Comparison of ENCODE assay signal across 8 cellular contexts in the genomic region with DNA sequence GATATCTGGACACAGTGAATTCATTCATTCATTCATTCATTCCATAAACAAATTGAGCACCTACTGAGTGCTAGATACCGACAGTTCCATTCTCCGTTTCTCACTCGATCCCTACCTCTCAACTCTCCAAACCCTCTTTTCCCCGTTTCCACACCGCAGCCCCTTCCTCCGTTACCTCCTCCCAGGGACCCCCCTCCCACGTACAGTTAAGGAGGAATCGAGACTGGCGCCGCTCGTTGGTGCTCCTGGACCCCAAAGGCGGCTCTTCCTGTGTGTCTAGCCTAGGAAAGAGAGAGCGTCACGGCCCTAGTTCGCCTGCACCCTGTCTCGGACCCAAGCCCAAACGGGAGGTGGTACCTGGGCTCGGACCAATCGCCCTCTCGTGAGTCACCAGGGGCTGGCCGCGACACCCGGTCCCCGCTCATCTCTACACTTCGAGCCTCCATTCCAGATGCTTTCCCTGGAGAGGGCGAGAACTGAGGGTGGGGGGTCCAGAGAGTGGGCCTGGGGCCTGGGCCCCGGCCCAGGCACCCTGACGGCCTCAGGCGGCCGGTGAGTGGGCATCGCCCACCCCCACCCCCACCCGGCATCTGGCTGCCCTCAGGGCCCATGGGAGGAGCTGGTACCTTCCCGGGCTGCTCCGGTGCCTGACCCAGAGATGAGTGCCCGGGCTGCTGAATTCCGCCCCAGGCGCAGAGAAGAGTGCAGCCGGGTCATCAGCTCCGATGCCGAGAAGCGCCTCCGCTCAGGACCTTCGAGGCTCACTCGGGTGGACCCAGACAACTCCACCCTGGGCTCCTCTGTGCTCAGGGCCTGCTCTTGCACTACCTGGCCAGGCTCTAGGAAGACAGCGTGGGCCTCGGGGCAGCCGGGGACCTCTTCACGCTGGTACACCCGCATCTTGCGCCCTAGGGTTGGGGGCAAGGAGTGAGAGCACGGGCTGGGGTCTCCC. TPM values are rescaled to one million over a fixed set of nuclear protein-coding genes. Genes with fewer than 3 reads are reported as not detected.
DNase-seq lines count a peak whose midpoint lies in the region; ATAC-seq and TF ChIP-seq lines count a peak whose summit lies in the region.

No MANE protein-coding gene starts in this region.

- H3K27me3 ChIP-seq in BJ (ENCODE audit: control insufficient read depth, insufficient read depth, low read length) (no peaks in the 10 kb centered on the region), KMS-11 (ENCODE audit: insufficient read depth, low read depth) (no peaks in the 10 kb centered on the region)
- H3K27me3 ChIP-seq in naive thymus-derived CD4-positive, alpha-beta T cell (ENCODE audit: control insufficient read depth in 2 of 2, insufficient read depth in 2 of 2, low read length in 2 of 2): no peaks in the 10 kb centered on the region

- no peaks in the 10 kb centered on the region for H4K20me1 ChIP-seq in KMS-11 (ENCODE audit: insufficient read depth)

- H3K79me2 ChIP-seq in KMS-11 (ENCODE audit: insufficient read depth, low read depth): no peaks in the 10 kb centered on the region

- peak overlapping the region; percentile 52 for H3K4me3 ChIP-seq in BJ (ENCODE audit: low read depth, low read length)
- no peak overlapping the region for H3K4me3 ChIP-seq in KMS-11 (IDR thresholded peaks at IDR 0.05; ENCODE audit: insufficient read depth, low read depth, low read length)
- H3K4me3 ChIP-seq in choroid plexus epithelial cell (ENCODE audit: low read depth, low read length): peak overlapping the region; percentile 54
- peak overlapping the region; percentile 74 for H3K4me3 ChIP-seq in naive thymus-derived CD4-positive, alpha-beta T cell (ENCODE audit: low read length)

- peak overlapping the region; percentile 90 for H3K9ac ChIP-seq in KMS-11

- POLR2A ChIA-PET in BJ (lab: Charles Lee): interaction anchor here (0.6 to 1.4 kb wide), 6 partner anchors 8 to 186 kb away, joined by 3 to 5 read pairs (median 4); no protein-coding TSS in a partner anchor
- POLR2A ChIA-PET in naive thymus-derived CD4-positive, alpha-beta T cell (lab: Charles Lee): interaction anchor here (1.0 to 1.9 kb wide), 4 partner anchors 9 to 511 kb away, joined by 3 to 17 read pairs (median 5); a partner anchor contains a TSS

- H3K9me3 Mint-ChIP-seq in naive thymus-derived CD4-positive, alpha-beta T cell: peaks cover 0 to 2% (median 0%) of the 10 kb centered on the region in 11 donors

- ATAC-seq in naive thymus-derived CD4-positive, alpha-beta T cell: no peak
- no peak for ATAC-seq in HG03108 (IDR thresholded peaks at IDR 0.05; ENCODE audit: unreplicated experiment)

- peak overlapping the region; percentile 87 to 98 (median 95) for H3K27ac Mint-ChIP-seq in naive thymus-derived CD4-positive, alpha-beta T cell

- H3K9me3 ChIP-seq in naive thymus-derived CD4-positive, alpha-beta T cell (ENCODE audit: control insufficient read depth in 2 of 3, low read length in 3 of 3): no peaks in the 10 kb centered on the region

- 0 out of 2 replicates have a peak, but pooled peaks cover 2% of the 10 kb centered on the region for H3K36me3 ChIP-seq in BJ (ENCODE audit: control insufficient read depth, insufficient read depth, low read length)
- H3K36me3 ChIP-seq in KMS-11 (ENCODE audit: insufficient read depth): no peaks in the 10 kb centered on the region
- H3K36me3 ChIP-seq in naive thymus-derived CD4-positive, alpha-beta T cell (ENCODE audit: control insufficient read depth in 2 of 3, insufficient read depth in 3 of 3, low read length in 3 of 3): peaks cover 0 to 6% (median 0%) of the 10 kb centered on the region in 3 experiments

- H3K36me3 Mint-ChIP-seq in naive thymus-derived CD4-positive, alpha-beta T cell: peaks cover 0 to 11% (median 11%) of the 10 kb centered on the region in 5 donors

- H3K27ac ChIP-seq in KMS-11: peak overlapping the region; percentile 91
- H3K27ac ChIP-seq in naive thymus-derived CD4-positive, alpha-beta T cell (ENCODE audit: low read depth, low read length): peak overlapping the region; percentile 81

- TF ChIP-seq CTCF in BJ (IDR thresholded peaks at IDR 0.05; ENCODE audit: insufficient read depth, low read depth, low read length) (no peak), KMS-11 (conservative IDR thresholded peaks at IDR 0.05; ENCODE audit: low read depth, low read length) (no peak), choroid plexus epithelial cell (conservative IDR thresholded peaks at IDR 0.05; ENCODE audit: low read depth, low read length) (no peak)

- peak overlapping the region; percentile 59 for H2AFZ ChIP-seq in KMS-11 (ENCODE audit: low read depth)

- H3K4me1 ChIP-seq in KMS-11 (ENCODE audit: low read depth, poor library complexity, severe bottlenecking): peaks cover 6% of the 10 kb centered on the region
- H3K4me1 ChIP-seq in naive thymus-derived CD4-positive, alpha-beta T cell (ENCODE audit: control insufficient read depth in 2 of 2, insufficient read depth in 2 of 2, low read length in 2 of 2): peaks cover 9 to 15% of the 10 kb centered on the region in 2 donors

- DNase-seq in BJ (ENCODE audit: low read depth) (no peak), choroid plexus epithelial cell (ENCODE audit: low read depth) (no peak), NCI-H446 treated with DMSO at 0.1 percent for 48 hours (lab: John Stamatoyannopoulos, UW) (no peak), hypothalamus (lab: John Stamatoyannopoulos, UW) (no peak)
- DNase-seq in naive thymus-derived CD4-positive, alpha-beta T cell: peak in 1 of 9 donors; percentile 24
- DNase-seq in activated CD4-positive, alpha-beta T cell treated with anti-CD3 and anti-CD28 coated beads for 48 hours: no peak

- CTCF ChIA-PET in BJ (lab: Yijun Ruan, JAX): interaction anchor here (1.8 kb wide), 1 partner anchor 36 kb away, joined by 8 read pairs; no protein-coding TSS in a partner anchor
- CTCF ChIA-PET in naive thymus-derived CD4-positive, alpha-beta T cell (lab: Charles Lee): no interaction called here

- peak overlapping the region; percentile 83 to 95 (median 90) for H3K4me3 Mint-ChIP-seq in naive thymus-derived CD4-positive, alpha-beta T cell

- peak overlapping the region; percentile 56 for H3K4me2 ChIP-seq in KMS-11

- H3K4me1 Mint-ChIP-seq in naive thymus-derived CD4-positive, alpha-beta T cell: peaks cover 7 to 17% (median 13%) of the 10 kb centered on the region in 7 donors

- H3K27me3 Mint-ChIP-seq in naive thymus-derived CD4-positive, alpha-beta T cell: no peaks in the 10 kb centered on the region

- intact Hi-C loops in naive thymus-derived CD4-positive, alpha-beta T cell (cut with micrococcal nuclease): loop anchor here (2.0 to 10.0 kb wide), 11 partner anchors 145 to 707 kb away; a partner anchor contains a TSS

RNA-seq across cellular contexts. Expression of a gene that starts 4.9 kb away (rescaled TPM):
- polyA plus RNA-seq in BJ (2011; rRNA removed): 8.0 and 11.6 TPM in 2 replicates
- 4.0 and 5.8 TPM in 2 replicates for polyA minus RNA-seq in BJ (2011; rRNA and poly(A)+ RNA removed)
- total RNA-seq in naive thymus-derived CD4-positive, alpha-beta T cell: 10 to 100 TPM in 3 of 5 experiments, 1 to 10 TPM in 2; 8.8 to 12.4 (median 10.5) TPM
- 1 to 10 TPM; 5.1 to 9.0 TPM for polyA plus RNA-seq in naive thymus-derived CD4-positive, alpha-beta T cell

RNA-seq across cellular contexts. Expression of a gene that starts 29.4 kb away (rescaled TPM):
- 4.3 and 8.3 TPM in 2 replicates for polyA plus RNA-seq in BJ (2011; rRNA removed)
- polyA minus RNA-seq in BJ (2011; rRNA and poly(A)+ RNA removed): 9.4 and 11.4 TPM in 2 replicates
- 10 to 100 TPM in 2 of 5 experiments, 1 to 10 TPM in 3; 6.6 to 11.4 (median 8.8) TPM for total RNA-seq in naive thymus-derived CD4-positive, alpha-beta T cell
- polyA plus RNA-seq in naive thymus-derived CD4-positive, alpha-beta T cell: 1 to 10 TPM; 3.0 to 3.6 TPM

RNA-seq across cellular contexts. Expression of a gene that starts 51.7 kb away (rescaled TPM):
- 13.6 and 26.5 TPM in 2 replicates for polyA plus RNA-seq in BJ (2011; rRNA removed)
- polyA minus RNA-seq in BJ (2011; rRNA and poly(A)+ RNA removed): 22.8 TPM in 2 replicates
- total RNA-seq in naive thymus-derived CD4-positive, alpha-beta T cell: under 1 TPM in 2 of 5 experiments, not detected in 3; 0.59 to 0.61 TPM
- polyA plus RNA-seq in naive thymus-derived CD4-positive, alpha-beta T cell: under 1 TPM in 1 of 2 donors, not detected in 1; 0.30 TPM

Comparison
In these comparisons a context has a peak if more than half of its experiments do, and no peak if none do; other contexts are left out.
1. RNA of a gene that starts 51.7 kb away (polyA plus RNA-seq): 13.6 to 26.5 TPM in BJ; 0.30 TPM in naive thymus-derived CD4-positive, alpha-beta T cell; every median in the first group is over 10 times any median in the second.